ENCODE assay signal across 1 cellular context in genomic region chr11:60916669-60917206, GRCh38.
TF ChIP-seq lines count a peak whose summit lies in the region.

No MANE protein-coding gene starts in this region.

TF ChIP-seq in H1, 55 proteins besides CTCF, POLR2A, EP300 and RAD21:
- no peak for TF ChIP-seq SP4 (IDR thresholded peaks at IDR 0.05; ENCODE audit: low read length)
- no peak for TF ChIP-seq CREB1 (IDR thresholded peaks at IDR 0.05)
- TF ChIP-seq YY1 (IDR thresholded peaks at IDR 0.05; ENCODE audit: low read depth, low read length): no peak
- no peak for TF ChIP-seq E2F6 (IDR thresholded peaks at IDR 0.05)
- TF ChIP-seq POLR2AphosphoS5 (IDR thresholded peaks at IDR 0.05; ENCODE audit: low read depth, low read length): no peak
- no peak for TF ChIP-seq CHD1 (IDR thresholded peaks at IDR 0.05; ENCODE audit: low read depth, low read length)
- no peak for TF ChIP-seq SP1 (IDR thresholded peaks at IDR 0.05; ENCODE audit: low read depth, low read length)
- no peak for TF ChIP-seq MAFK (IDR thresholded peaks at IDR 0.05; ENCODE audit: low read depth, low read length)
- TF ChIP-seq POU5F1 (IDR thresholded peaks at IDR 0.05; ENCODE audit: low read depth, low read length): no peak
- TF ChIP-seq CHD2 (IDR thresholded peaks at IDR 0.05; ENCODE audit: low read length): no peak
- TF ChIP-seq BRCA1 (IDR thresholded peaks at IDR 0.05; ENCODE audit: low read depth, low read length): no peak
- no peak for TF ChIP-seq SP2 (IDR thresholded peaks at IDR 0.05; ENCODE audit: low read length)
- no peak for TF ChIP-seq TCF12 (IDR thresholded peaks at IDR 0.05; ENCODE audit: low read depth, low read length)
- no peak for TF ChIP-seq SIX5 (IDR thresholded peaks at IDR 0.05; ENCODE audit: low read depth, low read length)
- no peak for TF ChIP-seq SUZ12 (IDR thresholded peaks at IDR 0.05; ENCODE audit: low read length)
- TF ChIP-seq ZNF274 (IDR thresholded peaks at IDR 0.05; ENCODE audit: borderline replicate concordance, extremely low read depth, low read length): no peak
- no peak for TF ChIP-seq SIN3A (conservative IDR thresholded peaks at IDR 0.05 in 1 of 2, IDR thresholded peaks at IDR 0.05 in 1 of 2; ENCODE audit: low read depth in 1 of 2, low read length in 2 of 2)
- no peak for TF ChIP-seq BACH1 (IDR thresholded peaks at IDR 0.05; ENCODE audit: low read length)
- TF ChIP-seq TBP (IDR thresholded peaks at IDR 0.05; ENCODE audit: low read depth, low read length): no peak
- TF ChIP-seq SIRT6 (IDR thresholded peaks at IDR 0.05; ENCODE audit: low read length): no peak
